9 cellular contexts compared by ENCODE assay signal in the genomic region with DNA sequence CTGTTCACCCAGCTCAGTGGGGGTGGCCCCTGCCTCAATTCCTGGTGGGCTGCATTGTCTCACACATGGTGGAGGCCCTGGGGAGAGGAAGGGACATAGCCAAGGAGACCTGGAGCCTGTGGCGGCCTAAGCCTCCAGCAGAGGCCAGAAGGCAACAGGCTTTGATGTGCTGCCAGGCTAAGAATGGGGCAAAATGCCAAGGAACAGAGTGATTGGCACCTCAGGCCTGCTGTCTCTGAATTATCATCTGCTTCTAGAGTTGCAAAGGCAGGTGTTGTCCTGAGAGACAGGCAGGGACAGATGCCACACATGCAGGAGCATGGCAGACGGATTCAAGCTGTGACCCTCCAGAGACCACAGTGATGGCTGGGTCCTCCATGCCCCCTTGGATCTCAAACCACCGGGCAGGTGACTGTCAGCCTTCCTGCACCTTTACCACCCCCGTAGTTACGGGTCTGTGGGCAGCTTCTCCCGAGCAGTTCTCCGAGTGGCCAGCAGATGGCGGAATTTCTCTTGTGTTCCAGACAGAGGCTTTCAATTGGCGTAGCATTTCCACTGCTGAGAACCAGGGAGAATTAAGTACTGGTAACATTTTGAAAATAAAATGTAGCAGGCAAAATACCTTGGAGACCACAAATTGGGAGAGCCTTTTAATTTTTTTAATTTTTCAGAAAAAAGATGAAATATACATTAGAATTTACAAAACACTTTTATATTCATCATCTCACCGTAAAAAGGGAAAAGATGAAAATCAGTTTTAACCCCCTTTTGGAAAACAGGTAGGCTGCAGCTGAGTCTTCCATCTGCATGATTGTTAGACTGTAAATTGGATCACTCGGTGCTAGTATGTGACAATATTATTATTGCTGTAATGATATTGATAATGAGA.
DNase-seq lines count a peak whose midpoint lies in the region; ATAC-seq, FAIRE-seq and TF ChIP-seq lines count a peak whose summit lies in the region.
"Had no signal": no experiment of that assay in that cellular context is flagged by ENCODE, and none has a peak within 500 bp of the region (broad histone marks: within the 10 kb centered on the region; RNA-seq: fewer than 3 reads in every experiment).

No MANE protein-coding gene starts in this region.

- ATAC-seq in GM19372 (IDR thresholded peaks at IDR 0.05; ENCODE audit: low read depth, unreplicated experiment) (peak; percentile 82), HG03571 (IDR thresholded peaks at IDR 0.05; ENCODE audit: unreplicated experiment) (peak; percentile 69)
- ATAC-seq in activated CD8-positive, alpha-beta T cell treated with anti-CD3 and anti-CD28 coated beads for 36 hours: peak; percentile 90

- no peaks in the 10 kb centered on the region for H3K4me1 Mint-ChIP-seq in CD14-positive monocyte
- peaks cover 4% of the 10 kb centered on the region for H3K4me1 Mint-ChIP-seq in activated CD8-positive, alpha-beta T cell treated with anti-CD3 and anti-CD28 coated beads for 36 hours (ENCODE audit: low read depth)
- H3K4me1 Mint-ChIP-seq: IgD-negative memory B cell had no signal

- no peaks in the 10 kb centered on the region for H3K27me3 ChIP-seq in H1 (replicated peaks in 1 of 4; ENCODE audit: control insufficient read depth in 3 of 4, extremely low read depth in 1 of 4, insufficient read depth in 3 of 4, low read length in 3 of 4)
- no peaks in the 10 kb centered on the region for H3K27me3 ChIP-seq in mesendoderm (ENCODE audit: insufficient read depth, low read length, poor library complexity)

- no peaks in the 10 kb centered on the region for H3K9me3 ChIP-seq in H1 (ENCODE audit: insufficient read depth in 2 of 2, low read depth in 1 of 2, low read length in 1 of 2)

- peak overlapping the region; percentile 0; the same call in 1 of the 2 replicates for H2BK12ac ChIP-seq in H1 (ENCODE audit: low read depth, low read length)

- H3K23ac ChIP-seq in H1 (ENCODE audit: insufficient read length) (no peak overlapping the region), mesendoderm (ENCODE audit: low read length) (no peak overlapping the region)

- peaks cover 0 to 4% (median 0%) of the 10 kb centered on the region in 7 donors for H3K9me3 Mint-ChIP-seq in CD14-positive monocyte
- no peaks in the 10 kb centered on the region for H3K9me3 Mint-ChIP-seq in activated CD8-positive, alpha-beta T cell treated with anti-CD3 and anti-CD28 coated beads for 36 hours
- H3K9me3 Mint-ChIP-seq: IgD-negative memory B cell had no signal

- H4K5ac ChIP-seq in H1 (ENCODE audit: insufficient read length, low read depth, low read length): no peak overlapping the region
- H4K5ac ChIP-seq in mesendoderm (ENCODE audit: low read length): no peak overlapping the region

- no peak for TF ChIP-seq POLR2A in H1 (IDR thresholded peaks at IDR 0.05; ENCODE audit: control extremely low read depth in 1 of 2, low read depth in 2 of 2, low read length in 2 of 2)

- H3K27ac ChIP-seq in H1 (ENCODE audit: low read depth, low read length) (no peak overlapping the region), mesendoderm (ENCODE audit: low read depth, low read length) (no peak overlapping the region)

- 37% methylated on average over 11 of the region's 11 CpGs; no CpG with 5 or more reads in 1 of the 2 experiments for WGBS in H1 (ENCODE audit: extremely low coverage in 1 of 2, insufficient coverage in 1 of 2, insufficient read length in 1 of 2, insufficient replicate concordance in 2 of 2, low coverage in 1 of 2, low lambda C conversion rate in 2 of 2, missing lambda C conversion rate in 1 of 2), 2 experiments
- no CpG with 5 or more reads among the region's 11 CpGs for WGBS in mesendoderm (ENCODE audit: extremely low coverage, insufficient coverage, low lambda C conversion rate)

- H4K8ac ChIP-seq in H1 (ENCODE audit: extremely low read depth, insufficient read depth, low read length) (no peak overlapping the region), mesendoderm (ENCODE audit: low read depth, low read length) (no peak overlapping the region)

- H3K27me3 Mint-ChIP-seq in CD14-positive monocyte (ENCODE audit: low read depth in 3 of 3): peaks cover 1 to 4% (median 1%) of the 10 kb centered on the region in 3 donors
- H3K27me3 Mint-ChIP-seq in activated CD8-positive, alpha-beta T cell treated with anti-CD3 and anti-CD28 coated beads for 36 hours: no peaks in the 10 kb centered on the region
- H3K27me3 Mint-ChIP-seq: IgD-negative memory B cell had no signal

- H3K56ac ChIP-seq in H1 (replicated peaks; ENCODE audit: insufficient read length, low read depth, low read length): no peak overlapping the region
- no peak overlapping the region for H3K56ac ChIP-seq in mesendoderm (ENCODE audit: low read length)

- H2BK20ac ChIP-seq in H1 (ENCODE audit: low read length): no peak overlapping the region

- DNase-seq in CD14-positive monocyte (ENCODE audit: low spot score) (peak; percentile 62), NCI-H82 (lab: John Stamatoyannopoulos, UW) (peak; percentile 91), H1 (ENCODE audit: low read depth in 1 of 2, low spot score in 2 of 2) (peak; percentile 61 to 97), mesendoderm (peak; percentile 86)
- peak; percentile 92 for DNase-seq in activated CD8-positive, alpha-beta T cell treated with anti-CD3 and anti-CD28 coated beads for 36 hours
- DNase-seq in stimulated activated CD8-positive, alpha-beta memory T cell treated with anti-CD3 and anti-CD28 coated beads, Interleukin-2, amount 100 ng/mL, for 1 hour (ENCODE audit: low read depth in 2 of 2): peak; percentile 75 to 77

- H3K79me1 ChIP-seq in H1 (ENCODE audit: low read depth, low read length): no peaks in the 10 kb centered on the region
- H3K79me1 ChIP-seq in mesendoderm (ENCODE audit: low read length): no peaks in the 10 kb centered on the region

- H3K36me3 ChIP-seq in H1 (ENCODE audit: control insufficient read depth in 2 of 4, insufficient read depth in 4 of 4, low read length in 3 of 4): no peaks in the 10 kb centered on the region
- no peaks in the 10 kb centered on the region for H3K36me3 ChIP-seq in mesendoderm (ENCODE audit: control insufficient read depth, insufficient read depth, low read length)

- no peak overlapping the region for H4K91ac ChIP-seq in H1 (replicated peaks; ENCODE audit: insufficient read length, low read length)

- peak; percentile 95 to 98 for TF ChIP-seq RAD21 in H1 (IDR thresholded peaks at IDR 0.05 in 1 of 2, conservative IDR thresholded peaks at IDR 0.05 in 1 of 2; ENCODE audit: low read depth in 2 of 2, low read length in 2 of 2)

- H3K36me3 Mint-ChIP-seq in CD14-positive monocyte: no peaks in the 10 kb centered on the region
- no peaks in the 10 kb centered on the region for H3K36me3 Mint-ChIP-seq in activated CD8-positive, alpha-beta T cell treated with anti-CD3 and anti-CD28 coated beads for 36 hours (ENCODE audit: low read depth)
- H3K36me3 Mint-ChIP-seq: IgD-negative memory B cell had no signal

- TF ChIP-seq CTCF in CD14-positive monocyte (IDR thresholded peaks at IDR 0.05) (peak; percentile 98), H1 (IDR thresholded peaks at IDR 0.05; ENCODE audit: control extremely low read depth in 1 of 3, insufficient read depth in 1 of 3, low read depth in 1 of 3, low read length in 3 of 3) (peak; percentile 86 to 92 (median 91))
- peak; percentile 97 for TF ChIP-seq CTCF in activated CD8-positive, alpha-beta T cell treated with anti-CD3 and anti-CD28 coated beads for 36 hours (IDR thresholded peaks at IDR 0.05)

- H3K4me3 ChIP-seq in H1 (ENCODE audit: extremely low read depth in 1 of 4, insufficient read depth in 2 of 4, low read depth in 3 of 4, low read length in 4 of 4): no peak overlapping the region
- no peak overlapping the region for H3K4me3 ChIP-seq in mesendoderm (ENCODE audit: low read length)

- H3K4me1 ChIP-seq in H1 (replicated peaks in 1 of 4; ENCODE audit: control insufficient read depth in 3 of 4, insufficient read depth in 4 of 4, low read length in 3 of 4) (no peaks in the 10 kb centered on the region), mesendoderm (ENCODE audit: control insufficient read depth, low read depth, low read length) (peaks cover 2% of the 10 kb centered on the region)

- H3K27ac Mint-ChIP-seq in CD14-positive monocyte: no peak overlapping the region
- no peak overlapping the region for H3K27ac Mint-ChIP-seq in activated CD8-positive, alpha-beta T cell treated with anti-CD3 and anti-CD28 coated beads for 36 hours
- H3K27ac Mint-ChIP-seq: IgD-negative memory B cell had no signal

- H2AK5ac ChIP-seq in H1 (ENCODE audit: low read depth, low read length) (no peak overlapping the region), mesendoderm (ENCODE audit: low read length) (no peak overlapping the region)

- H3K79me2 ChIP-seq in H1 (ENCODE audit: control insufficient read depth in 1 of 2, insufficient read depth in 2 of 2, low read length in 2 of 2) (no peaks in the 10 kb centered on the region), mesendoderm (ENCODE audit: control insufficient read depth, insufficient read depth, low read length) (no peaks in the 10 kb centered on the region)

- FAIRE-seq in H1 (lab: Jason Lieb, UNC): peak; percentile 76

- CTCF ChIA-PET in activated CD8-positive, alpha-beta T cell treated with anti-CD3 and anti-CD28 coated beads for 36 hours (lab: Charles Lee): interaction anchor here (0.6 to 4.4 kb wide), 36 partner anchors 9 to 545 kb away, joined by 3 to 19 read pairs (median 4); no protein-coding TSS in a partner anchor
- CTCF ChIA-PET in H1 (lab: Charles Lee; ENCODE audit: partially characterized antibody): interaction anchor here (0.7 to 2.5 kb wide), 26 partner anchors 9 to 737 kb away, joined by 3 to 26 read pairs (median 4); no protein-coding TSS in a partner anchor

- no peaks in the 10 kb centered on the region for H4K20me1 ChIP-seq in H1 (replicated peaks in 1 of 2; ENCODE audit: control insufficient read depth in 1 of 2, insufficient read depth in 2 of 2, low read length in 2 of 2)

- no peak overlapping the region for H3K4ac ChIP-seq in H1 (replicated peaks; ENCODE audit: insufficient read length, low read depth, low read length)
- H3K4ac ChIP-seq in mesendoderm (ENCODE audit: low read depth, low read length): no peak overlapping the region

- no peak overlapping the region for H2BK120ac ChIP-seq in H1 (replicated peaks; ENCODE audit: low read depth, low read length)
- no peak overlapping the region for H2BK120ac ChIP-seq in mesendoderm (ENCODE audit: low read depth, low read length)

- TF ChIP-seq EP300 in H1 (IDR thresholded peaks at IDR 0.05; ENCODE audit: borderline replicate concordance in 1 of 2, low read depth in 2 of 2, low read length in 2 of 2): no peak

- H2BK5ac ChIP-seq in H1 (ENCODE audit: low read depth, low read length) (no peak overlapping the region), mesendoderm (ENCODE audit: low read length) (no peak overlapping the region)

- H3K18ac ChIP-seq in H1 (ENCODE audit: extremely low read depth, low read length) (no peak overlapping the region), mesendoderm (ENCODE audit: low read length) (no peak overlapping the region)

- H3K4me2 ChIP-seq in H1 (ENCODE audit: insufficient read depth in 1 of 2, low read depth in 2 of 2, low read length in 2 of 2) (no peak overlapping the region), mesendoderm (ENCODE audit: low read length) (no peak overlapping the region)

- H2AFZ ChIP-seq in H1 (ENCODE audit: low read length): no peak overlapping the region; the same call in 1 of the 2 replicates

- intact Hi-C loops in CD14-positive monocyte (cut with micrococcal nuclease): loop anchor here (5.0 kb wide), 2 partner anchors 282 to 1807 kb away; no protein-coding TSS in a partner anchor
- intact Hi-C loops in activated CD8-positive, alpha-beta T cell treated with anti-CD3 and anti-CD28 coated beads for 36 hours (cut with micrococcal nuclease): loop anchor here (5.0 kb wide), 1 partner anchor 282 kb away; no protein-coding TSS in a partner anchor

- POLR2A ChIA-PET in activated CD8-positive, alpha-beta T cell treated with anti-CD3 and anti-CD28 coated beads for 36 hours (lab: Charles Lee): interaction anchor here (0.7 to 0.9 kb wide), 2 partner anchors 103 to 255 kb away, joined by 3 read pairs; no protein-coding TSS in a partner anchor
- POLR2A ChIA-PET in H1 (lab: Charles Lee; ENCODE audit: partially characterized antibody): interaction anchor here (0.6 kb wide), 1 partner anchor 194 kb away, joined by 4 read pairs; no protein-coding TSS in a partner anchor

- no peak overlapping the region for H3K4me3 Mint-ChIP-seq in CD14-positive monocyte
- H3K4me3 Mint-ChIP-seq in activated CD8-positive, alpha-beta T cell treated with anti-CD3 and anti-CD28 coated beads for 36 hours: no peak overlapping the region
- H3K4me3 Mint-ChIP-seq: IgD-negative memory B cell had no signal

- H3K23me2 ChIP-seq in H1 (ENCODE audit: low read depth, low read length): no peaks in the 10 kb centered on the region

- H3K9ac ChIP-seq in H1 (replicated peaks in 1 of 4; ENCODE audit: extremely low read depth in 1 of 4, low read depth in 3 of 4, low read length in 3 of 4) (no peak overlapping the region), mesendoderm (ENCODE audit: low read length) (no peak overlapping the region)

- H3K14ac ChIP-seq in H1 (ENCODE audit: insufficient read length): no peak overlapping the region

- H2BK15ac ChIP-seq in H1 (ENCODE audit: low read length) (no peak overlapping the region), mesendoderm (replicated peaks; ENCODE audit: low read depth) (no peak overlapping the region)
